Comparison of ENCODE assay signal across 24 cellular contexts in genomic region chr21:14767192-14767852, GRCh38.
DNase-seq lines count a peak whose midpoint lies in the region; ATAC-seq, FAIRE-seq and TF ChIP-seq lines count a peak whose summit lies in the region.
"Had no signal": no experiment of that assay in that cellular context is flagged by ENCODE, and none has a peak within 500 bp of the region (broad histone marks: within the 10 kb centered on the region; RNA-seq: fewer than 3 reads in every experiment).

No MANE protein-coding gene starts in this region.

- no peaks in the 10 kb centered on the region for H3K27me3 ChIP-seq in GM06990 (replicated peaks; ENCODE audit: control insufficient read depth, insufficient read depth, low read length)
- no peaks in the 10 kb centered on the region for H3K27me3 ChIP-seq in PC-3 (ENCODE audit: low read length)
- no peaks in the 10 kb centered on the region for H3K27me3 ChIP-seq in K562 (ENCODE audit: control insufficient read depth in 2 of 2, insufficient read depth in 2 of 2, low read length in 2 of 2)
- H3K27me3 ChIP-seq: BLaER1 had no signal

- no peak for FAIRE-seq in K562 (lab: Jason Lieb, UNC)
- FAIRE-seq: A204.1, GM12891, GM18507, H54 had no signal

- H3K9ac ChIP-seq in PC-3 (ENCODE audit: low read length) (no peak overlapping the region), K562 (ENCODE audit: insufficient read depth in 1 of 2, low read depth in 2 of 2, low read length in 2 of 2) (no peak overlapping the region)
- H3K9ac ChIP-seq: BLaER1 had no signal

- H3K9me3 ChIP-seq in PC-3 (ENCODE audit: low read length), result no peaks in the 10 kb centered on the region
- peaks cover 2% of the 10 kb centered on the region; the same call in 1 of the 2 replicates for H3K9me3 ChIP-seq in K562 (replicated peaks; ENCODE audit: control insufficient read depth, insufficient read depth, low read depth, low read length)
- H3K9me3 ChIP-seq: BLaER1, Caco-2, HAP-1 had no signal

- no peak for TF ChIP-seq POLR2A in K562 (conservative IDR thresholded peaks at IDR 0.05)

- TF ChIP-seq EP300 in K562 (IDR thresholded peaks at IDR 0.05; ENCODE audit: low read length), result no peak

- peaks cover 8% of the 10 kb centered on the region; the same call in 1 of the 2 replicates for H3K4me1 ChIP-seq in PC-3 (ENCODE audit: insufficient read depth, low read length)
- peaks cover 3 to 48% of the 10 kb centered on the region in 2 experiments; a peak in 4 of 5 replicates for H3K4me1 ChIP-seq in K562 (replicated peaks in 1 of 2; ENCODE audit: control insufficient read depth in 2 of 2, insufficient read depth in 2 of 2, low read length in 2 of 2)
- H3K4me1 ChIP-seq: Caco-2, HAP-1 had no signal

- no peak for TF ChIP-seq RAD21 in K562 (CRISPR knock-in tag; conservative IDR thresholded peaks at IDR 0.05 in 1 of 2, IDR thresholded peaks at IDR 0.05 in 1 of 2)

- in situ Hi-C loops in GM13976 (cut with MboI; ENCODE audit: low sequenced_read_pairs, unreplicated experiment) (no loop called here), K562 (cut with MboI) (no loop called here), KBM-7 (cut with MboI; ENCODE audit: low pct_unique_long_range_greater_than_20kb, low sequenced_read_pairs) (no loop called here)

- no peaks in the 10 kb centered on the region for H3K9me1 ChIP-seq in K562 (ENCODE audit: control insufficient read depth, insufficient read depth, low read length)

- H3K4me2 ChIP-seq in PC-3 (ENCODE audit: low read length), result no peak overlapping the region
- H3K4me2 ChIP-seq in K562 (ENCODE audit: insufficient read depth, low read length), result no peak overlapping the region
- H3K4me2 ChIP-seq: BLaER1 had no signal

- no peak for ATAC-seq in PC-3
- ATAC-seq in K562, result no peak
- no peak for ATAC-seq in HG03175 (IDR thresholded peaks at IDR 0.05; ENCODE audit: unreplicated experiment)
- no peak for ATAC-seq in HG02623 (IDR thresholded peaks at IDR 0.05; ENCODE audit: unreplicated experiment)
- no peak for ATAC-seq in GM18498 (IDR thresholded peaks at IDR 0.05; ENCODE audit: unreplicated experiment)
- ATAC-seq: CD8-positive, alpha-beta T cell had no signal

- H3F3A ChIP-seq in PC-3 (ENCODE audit: low read length, unreplicated experiment), result no peaks in the 10 kb centered on the region

- no peaks in the 10 kb centered on the region for H4K20me1 ChIP-seq in PC-3 (ENCODE audit: low read length)
- no peaks in the 10 kb centered on the region for H4K20me1 ChIP-seq in K562 (replicated peaks; ENCODE audit: control insufficient read depth, insufficient read depth, low read length)
- H4K20me1 ChIP-seq: BLaER1 had no signal

- no TSS peak for BruUV-seq in PC-3 (replicated peaks; lab: Mats Ljungman, UMichigan)
- no TSS peak for BruUV-seq in K562 (replicated peaks; lab: Mats Ljungman, UMichigan)

- H3K27ac ChIP-seq in PC-3 (ENCODE audit: low read length) (no peak overlapping the region), K562 (ENCODE audit: extremely low read depth, low read depth, low read length) (no peak overlapping the region)
- H3K27ac ChIP-seq: 22Rv1, BLaER1, C4-2B had no signal

- H2AFZ ChIP-seq in PC-3 (ENCODE audit: low read length) (0 out of 2 replicates have a peak overlapping the region, but pooled peaks have one; percentile 2), K562 (ENCODE audit: low read depth, low read length) (peak overlapping the region; percentile 28)

- 52% methylated on average over 3 of the region's 3 CpGs for WGBS in K562 (ENCODE audit: insufficient coverage, low coverage, missing lambda C conversion rate)

- H3K36me3 ChIP-seq in GM06990 (ENCODE audit: control insufficient read depth, insufficient read depth, low read length) (no peaks in the 10 kb centered on the region), PC-3 (ENCODE audit: low read depth, low read length) (no peaks in the 10 kb centered on the region), K562 (ENCODE audit: control insufficient read depth, insufficient read depth, low read length) (peaks cover 4% of the 10 kb centered on the region; the same call in 1 of the 3 replicates)
- H3K36me3 ChIP-seq: BLaER1, HAP-1 had no signal

- CTCF ChIA-PET in PC-3 (lab: Charles Lee) (no interaction called here), K562 (lab: Yijun Ruan, JAX; ENCODE audit: low intra/inter-chr PET ratio) (no interaction called here)

- no peak overlapping the region for H3K4me3 ChIP-seq in GM06990 (replicated peaks; ENCODE audit: low read depth, low read length)
- no peak overlapping the region for H3K4me3 ChIP-seq in PC-3 (ENCODE audit: low read length)
- H3K4me3 ChIP-seq in K562, result no peak overlapping the region
- H3K4me3 ChIP-seq: BLaER1, HAP-1 had no signal

- POLR2A ChIA-PET in PC-3 (lab: Charles Lee; ENCODE audit: unreplicated experiment), result no interaction called here
- POLR2A ChIA-PET in K562 (lab: Yijun Ruan, JAX), result no interaction called here

- no peaks in the 10 kb centered on the region for H3K79me2 ChIP-seq in PC-3 (ENCODE audit: low read length)
- H3K79me2 ChIP-seq in K562 (ENCODE audit: control insufficient read depth, insufficient read depth, low read length), result peaks cover 7% of the 10 kb centered on the region; the same call in 2 of the 3 replicates

- intact Hi-C loops in PC-3 (cut with micrococcal nuclease), result no loop called here
- intact Hi-C loops in K562 (cut with micrococcal nuclease), result no loop called here

- DNase-seq in GM06990 (ENCODE audit: extremely low read depth, insufficient read length) (peak; percentile 48), GM13976 (ENCODE audit: low spot score) (peak; percentile 11), PC-3 (no peak), K562 (ENCODE audit: extremely low read depth in 1 of 4, low spot score in 3 of 4) (no peak), KBM-7 (no peak)
- DNase-seq: Caco-2; CD4-positive, CD25-positive, alpha-beta regulatory T cell; CD8-positive, alpha-beta T cell; DMS79; EL; GDM1; GOT3; HFFc6 had no signal

- H3K9me2 ChIP-seq in PC-3 (replicated peaks; ENCODE audit: low read length), result no peaks in the 10 kb centered on the region

- no peak for TF ChIP-seq CTCF in GM06990 (IDR thresholded peaks at IDR 0.05; ENCODE audit: insufficient read depth, low read length, poor library complexity, severe bottlenecking)
- TF ChIP-seq CTCF in GM13976 (IDR thresholded peaks at IDR 0.05; ENCODE audit: borderline replicate concordance, control extremely low read depth, extremely low read depth, insufficient read depth, missing control alignments), result no peak
- TF ChIP-seq CTCF in PC-3 (conservative IDR thresholded peaks at IDR 0.05; ENCODE audit: low read depth, low read length), result no peak
- TF ChIP-seq CTCF in K562 (IDR thresholded peaks at IDR 0.05 in 2 of 3, conservative IDR thresholded peaks at IDR 0.05 in 1 of 3; ENCODE audit: insufficient read depth in 2 of 3, low read depth in 1 of 3, low read length in 3 of 3), result no peak

TF ChIP-seq in K562, 482 proteins besides CTCF, POLR2A, EP300 and RAD21:
- TF ChIP-seq MAFK (IDR thresholded peaks at IDR 0.05; ENCODE audit: low read length), result no peak
- TF ChIP-seq RBM15 (IDR thresholded peaks at IDR 0.05; ENCODE audit: insufficient read depth, low read length), result no peak
- no peak for TF ChIP-seq VEZF1 (CRISPR knock-in tag; IDR thresholded peaks at IDR 0.05)
- no peak for TF ChIP-seq BMI1 (IDR thresholded peaks at IDR 0.05; ENCODE audit: low read length)
- no peak for TF ChIP-seq ZFP30 (CRISPR knock-in tag; IDR thresholded peaks at IDR 0.05; ENCODE audit: borderline replicate concordance)
- no peak for TF ChIP-seq BACH1 (tag; IDR thresholded peaks at IDR 0.05)
- TF ChIP-seq NFXL1 (CRISPR knock-in tag; IDR thresholded peaks at IDR 0.05), result no peak

Comparison
In these comparisons a context has a peak if more than half of its experiments do, and no peak if none do; other contexts are left out.
1. DNase-seq: peak in GM06990 (single experiment) and GM13976 (single experiment); none in PC-3 (single experiment), K562 (0 of 4) and KBM-7 (single experiment).